10 cellular contexts compared by ENCODE assay signal in genomic region chr13:28755546-28755870, GRCh38. TPM values are rescaled to one million over a fixed set of nuclear protein-coding genes. Genes with fewer than 3 reads are reported as not detected.
DNase-seq lines count a peak whose midpoint lies in the region; ATAC-seq and TF ChIP-seq lines count a peak whose summit lies in the region.
"Had no signal": no experiment of that assay in that cellular context is flagged by ENCODE, and none has a peak within 500 bp of the region (broad histone marks: within the 10 kb centered on the region; RNA-seq: fewer than 3 reads in every experiment).

No MANE protein-coding gene starts in this region.

- no peak for ATAC-seq in activated T-cell treated with anti-CD3 and anti-CD28 coated beads, Interleukin-2, amount 50 U/mL, for 72 hours (replicated peaks in 1 of 2)
- no peak for ATAC-seq in activated T-cell treated with anti-CD3 and anti-CD28 coated beads, Interleukin-2, amount 50 U/mL, for 4 hours
- ATAC-seq in T-helper 17 cell = no peak
- ATAC-seq in stimulated activated memory B cell treated with anti-CD40 and anti-IgM and Interleukin-4, amounts not matched to agents 10 μg/mL and 1 μg/mL and 100 μg/mL, for 72 hours = no peak
- no peak for ATAC-seq in activated CD8-positive, alpha-beta memory T cell treated with anti-CD3 and anti-CD28 coated beads, Interleukin-2, amount 10 ng/mL, durations not matched to agents 7 days and 5 days

- H3K4me3 Mint-ChIP-seq in activated T-cell treated with anti-CD3 and anti-CD28 coated beads, Interleukin-2, amount 50 U/mL, for 72 hours = peak overlapping the region; percentile 68 to 86
- H3K4me3 Mint-ChIP-seq in activated T-cell treated with anti-CD3 and anti-CD28 coated beads, Interleukin-2, amount 50 U/mL, for 4 hours = no peak overlapping the region
- H3K4me3 Mint-ChIP-seq in T-helper 17 cell = no peak overlapping the region
- H3K4me3 Mint-ChIP-seq in stimulated activated memory B cell treated with anti-CD40 and anti-IgM and Interleukin-4, amounts not matched to agents 10 μg/mL and 1 μg/mL and 100 μg/mL, for 72 hours = no peak overlapping the region
- H3K4me3 Mint-ChIP-seq in activated CD8-positive, alpha-beta memory T cell treated with anti-CD3 and anti-CD28 coated beads, Interleukin-2, amount 10 ng/mL, durations not matched to agents 7 days and 5 days = no peak overlapping the region

- no peaks in the 10 kb centered on the region for H3K27me3 Mint-ChIP-seq in activated T-cell treated with anti-CD3 and anti-CD28 coated beads, Interleukin-2, amount 50 U/mL, for 72 hours (ENCODE audit: low read depth)
- H3K27me3 Mint-ChIP-seq in activated T-cell treated with anti-CD3 and anti-CD28 coated beads, Interleukin-2, amount 50 U/mL, for 4 hours (ENCODE audit: low read depth) = no peaks in the 10 kb centered on the region
- H3K27me3 Mint-ChIP-seq in T-helper 17 cell = no peaks in the 10 kb centered on the region
- peaks cover 23% of the 10 kb centered on the region for H3K27me3 Mint-ChIP-seq in stimulated activated memory B cell treated with anti-CD40 and anti-IgM and Interleukin-4, amounts not matched to agents 10 μg/mL and 1 μg/mL and 100 μg/mL, for 72 hours
- H3K27me3 Mint-ChIP-seq in activated CD8-positive, alpha-beta memory T cell treated with anti-CD3 and anti-CD28 coated beads, Interleukin-2, amount 10 ng/mL, durations not matched to agents 7 days and 5 days = no peaks in the 10 kb centered on the region

- no peak for TF ChIP-seq CTCF in liver (IDR thresholded peaks at IDR 0.05; ENCODE audit: low read depth, low read length, missing input control)

- H3K79me2 ChIP-seq in Karpas-422 (ENCODE audit: low read length) = no peaks in the 10 kb centered on the region

- no peaks in the 10 kb centered on the region for H3K9me2 ChIP-seq in Karpas-422 (replicated peaks; ENCODE audit: insufficient read depth, low read length)

- peak overlapping the region; percentile 93 for H3K27ac Mint-ChIP-seq in activated T-cell treated with anti-CD3 and anti-CD28 coated beads, Interleukin-2, amount 50 U/mL, for 72 hours
- H3K27ac Mint-ChIP-seq in T-helper 17 cell = peak overlapping the region; percentile 61
- peak overlapping the region; percentile 72 for H3K27ac Mint-ChIP-seq in stimulated activated memory B cell treated with anti-CD40 and anti-IgM and Interleukin-4, amounts not matched to agents 10 μg/mL and 1 μg/mL and 100 μg/mL, for 72 hours
- no peak overlapping the region for H3K27ac Mint-ChIP-seq in activated CD8-positive, alpha-beta memory T cell treated with anti-CD3 and anti-CD28 coated beads, Interleukin-2, amount 10 ng/mL, durations not matched to agents 7 days and 5 days

- peaks cover 2 to 6% (median 4%) of the 10 kb centered on the region in 4 donors for H3K4me1 ChIP-seq in liver (ENCODE audit: control insufficient read depth in 4 of 4, insufficient read depth in 4 of 4, low read length in 3 of 4)
- no peaks in the 10 kb centered on the region for H3K4me1 ChIP-seq in Karpas-422 (ENCODE audit: low read length)

- H3K27me3 ChIP-seq in liver (ENCODE audit: control insufficient read depth in 4 of 4, insufficient read depth in 4 of 4, low read length in 3 of 4) = no peaks in the 10 kb centered on the region
- H3K27me3 ChIP-seq in Karpas-422 (ENCODE audit: low read length) = 0 out of 2 replicates have a peak, but pooled peaks cover 2% of the 10 kb centered on the region

- CTCF ChIA-PET in activated CD8-positive, alpha-beta memory T cell treated with anti-CD3 and anti-CD28 coated beads, Interleukin-2, amount 10 ng/mL, durations not matched to agents 7 days and 5 days (lab: Charles Lee) = no interaction called here

- TF ChIP-seq RAD21 in liver (IDR thresholded peaks at IDR 0.05) = no peak

- peaks cover 7 to 8% of the 10 kb centered on the region in 2 donors for H3K9me3 Mint-ChIP-seq in activated T-cell treated with anti-CD3 and anti-CD28 coated beads, Interleukin-2, amount 50 U/mL, for 72 hours
- peaks cover 5% of the 10 kb centered on the region for H3K9me3 Mint-ChIP-seq in activated T-cell treated with anti-CD3 and anti-CD28 coated beads, Interleukin-2, amount 50 U/mL, for 4 hours
- peaks cover 7% of the 10 kb centered on the region for H3K9me3 Mint-ChIP-seq in stimulated activated memory B cell treated with anti-CD40 and anti-IgM and Interleukin-4, amounts not matched to agents 10 μg/mL and 1 μg/mL and 100 μg/mL, for 72 hours
- H3K9me3 Mint-ChIP-seq in activated CD8-positive, alpha-beta memory T cell treated with anti-CD3 and anti-CD28 coated beads, Interleukin-2, amount 10 ng/mL, durations not matched to agents 7 days and 5 days (ENCODE audit: low read depth) = peaks cover 2% of the 10 kb centered on the region

- 60% methylated on average over 5 of the region's 5 CpGs for WGBS in liver

- H3K9ac ChIP-seq in liver (ENCODE audit: low read depth in 1 of 2, low read length in 2 of 2) (no peak overlapping the region), Karpas-422 (ENCODE audit: low read length) (no peak overlapping the region)

- H2AFZ ChIP-seq in Karpas-422 (ENCODE audit: low read length) = no peak overlapping the region

- H3K36me3 ChIP-seq in liver (ENCODE audit: control insufficient read depth in 4 of 4, insufficient read depth in 3 of 4, low read depth in 1 of 4, low read length in 3 of 4) (no peaks in the 10 kb centered on the region), Karpas-422 (ENCODE audit: insufficient read depth, low read length) (no peaks in the 10 kb centered on the region)

- peaks cover 10 to 17% of the 10 kb centered on the region in 2 donors for H3K36me3 Mint-ChIP-seq in activated T-cell treated with anti-CD3 and anti-CD28 coated beads, Interleukin-2, amount 50 U/mL, for 72 hours (ENCODE audit: insufficient read depth in 2 of 2)
- H3K36me3 Mint-ChIP-seq in activated T-cell treated with anti-CD3 and anti-CD28 coated beads, Interleukin-2, amount 50 U/mL, for 4 hours (ENCODE audit: insufficient read depth) = no peaks in the 10 kb centered on the region
- no peaks in the 10 kb centered on the region for H3K36me3 Mint-ChIP-seq in T-helper 17 cell (ENCODE audit: low read depth)
- no peaks in the 10 kb centered on the region for H3K36me3 Mint-ChIP-seq in stimulated activated memory B cell treated with anti-CD40 and anti-IgM and Interleukin-4, amounts not matched to agents 10 μg/mL and 1 μg/mL and 100 μg/mL, for 72 hours
- H3K36me3 Mint-ChIP-seq in activated CD8-positive, alpha-beta memory T cell treated with anti-CD3 and anti-CD28 coated beads, Interleukin-2, amount 10 ng/mL, durations not matched to agents 7 days and 5 days = peaks cover 4% of the 10 kb centered on the region

- H3K9me3 ChIP-seq in T-helper 17 cell (ENCODE audit: control insufficient read depth, low read length, poor library complexity, severe bottlenecking) (peaks cover 4% of the 10 kb centered on the region), liver (ENCODE audit: control insufficient read depth in 4 of 4, low read length in 3 of 4) (peaks cover 0 to 10% (median 3%) of the 10 kb centered on the region in 4 donors), Karpas-422 (ENCODE audit: low read length) (peaks cover 13% of the 10 kb centered on the region)

- no peaks in the 10 kb centered on the region for H4K20me1 ChIP-seq in Karpas-422 (ENCODE audit: insufficient read depth, low read depth, low read length)

- H3K4me3 ChIP-seq in liver (ENCODE audit: low read depth in 1 of 3, low read length in 3 of 3) = no peak overlapping the region
- H3K4me3 ChIP-seq in Karpas-422 (ENCODE audit: low read length) = no peak overlapping the region

- H3K4me2 ChIP-seq in Karpas-422 (ENCODE audit: low read depth, low read length, poor library complexity, severe bottlenecking) = no peak overlapping the region

- H3K27ac ChIP-seq in liver (ENCODE audit: low read depth in 1 of 2, low read length in 2 of 2) (peak overlapping the region; percentile 3 to 50), Karpas-422 (ENCODE audit: low read length) (no peak overlapping the region)

- DNase-seq in activated T-cell treated with anti-CD3 and anti-CD28 coated beads, Interleukin-2, amount 50 U/mL, for 72 hours = no peak
- no peak for DNase-seq in activated T-cell treated with anti-CD3 and anti-CD28 coated beads, Interleukin-2, amount 50 U/mL, for 4 hours
- no peak for DNase-seq in T-helper 17 cell
- DNase-seq in Karpas-422 = no peak
- DNase-seq in activated CD8-positive, alpha-beta memory T cell treated with anti-CD3 and anti-CD28 coated beads, Interleukin-2, amount 10 ng/mL, durations not matched to agents 7 days and 5 days = no peak
- DNase-seq in iPS-NIHi11 (ENCODE audit: low spot score) = no peak
- DNase-seq: ACHN, NCI-H1436 treated with DMSO at 0.1 percent for 48 hours had no signal

- H3K4me1 Mint-ChIP-seq in activated T-cell treated with anti-CD3 and anti-CD28 coated beads, Interleukin-2, amount 50 U/mL, for 72 hours (ENCODE audit: low read depth) = peaks cover 19% of the 10 kb centered on the region
- peaks cover 13% of the 10 kb centered on the region for H3K4me1 Mint-ChIP-seq in activated T-cell treated with anti-CD3 and anti-CD28 coated beads, Interleukin-2, amount 50 U/mL, for 4 hours (ENCODE audit: low read depth)
- H3K4me1 Mint-ChIP-seq in T-helper 17 cell = peaks cover 14% of the 10 kb centered on the region
- H3K4me1 Mint-ChIP-seq in stimulated activated memory B cell treated with anti-CD40 and anti-IgM and Interleukin-4, amounts not matched to agents 10 μg/mL and 1 μg/mL and 100 μg/mL, for 72 hours = peaks cover 13% of the 10 kb centered on the region
- peaks cover 19% of the 10 kb centered on the region for H3K4me1 Mint-ChIP-seq in activated CD8-positive, alpha-beta memory T cell treated with anti-CD3 and anti-CD28 coated beads, Interleukin-2, amount 10 ng/mL, durations not matched to agents 7 days and 5 days

TF ChIP-seq in liver, 16 proteins besides CTCF, POLR2A, EP300 and RAD21 (continues in another document):
- TF ChIP-seq YY1 (IDR thresholded peaks at IDR 0.05) (no peak), ATF3 (IDR thresholded peaks at IDR 0.05) (no peak), GABPA (IDR thresholded peaks at IDR 0.05 in 1 of 2, conservative IDR thresholded peaks at IDR 0.05 in 1 of 2) (no peak), RXRA (IDR thresholded peaks at IDR 0.05) (no peak), FOXA1 (IDR thresholded peaks at IDR 0.05) (no peak)

RNA-seq across cellular contexts. Expression of gene SLC46A3, which starts 36.7 kb away (rescaled TPM):
- 1 to 10 TPM; 7.2 to 7.3 TPM for total RNA-seq in activated T-cell treated with anti-CD3 and anti-CD28 coated beads, Interleukin-2, amount 50 U/mL, for 72 hours
- total RNA-seq in activated T-cell treated with anti-CD3 and anti-CD28 coated beads, Interleukin-2, amount 50 U/mL, for 4 hours = 1 to 10 TPM; 3.3 to 3.5 (median 3.5) TPM
- total RNA-seq in T-helper 17 cell (10 to 100 TPM; 10.8 to 11.7 TPM), liver (10 to 100 TPM in 1 of 2 donors, 1 to 10 TPM in 1; 7.0 to 63.3 TPM)
- polyA plus RNA-seq in liver = 10 to 100 TPM; 27.9 to 37.2 TPM
- total RNA-seq in Karpas-422 (2014; rRNA removed; shearing (Covaris generic); ENCODE audit: low replicate concordance) = 2.1 and 4.5 TPM in 2 replicates
- 1 to 10 TPM; 6.3 to 8.3 TPM for total RNA-seq in activated CD8-positive, alpha-beta memory T cell treated with anti-CD3 and anti-CD28 coated beads, Interleukin-2, amount 10 ng/mL, durations not matched to agents 7 days and 5 days

Comparison
In these comparisons a context has a peak if more than half of its experiments do, and no peak if none do; other contexts are left out.
1. H3K4me3 Mint-ChIP-seq: peak in activated T-cell treated with anti-CD3 and anti-CD28 coated beads, Interleukin-2, amount 50 U/mL, for 72 hours (2 of 2); none in activated T-cell treated with anti-CD3 and anti-CD28 coated beads, Interleukin-2, amount 50 U/mL, for 4 hours (single experiment), T-helper 17 cell (single experiment), stimulated activated memory B cell treated with anti-CD40 and anti-IgM and Interleukin-4, amounts not matched to agents 10 μg/mL and 1 μg/mL and 100 μg/mL, for 72 hours (single experiment) and activated CD8-positive, alpha-beta memory T cell treated with anti-CD3 and anti-CD28 coated beads, Interleukin-2, amount 10 ng/mL, durations not matched to agents 7 days and 5 days (single experiment).